22 cellular contexts compared by ENCODE assay signal in the genomic region with DNA sequence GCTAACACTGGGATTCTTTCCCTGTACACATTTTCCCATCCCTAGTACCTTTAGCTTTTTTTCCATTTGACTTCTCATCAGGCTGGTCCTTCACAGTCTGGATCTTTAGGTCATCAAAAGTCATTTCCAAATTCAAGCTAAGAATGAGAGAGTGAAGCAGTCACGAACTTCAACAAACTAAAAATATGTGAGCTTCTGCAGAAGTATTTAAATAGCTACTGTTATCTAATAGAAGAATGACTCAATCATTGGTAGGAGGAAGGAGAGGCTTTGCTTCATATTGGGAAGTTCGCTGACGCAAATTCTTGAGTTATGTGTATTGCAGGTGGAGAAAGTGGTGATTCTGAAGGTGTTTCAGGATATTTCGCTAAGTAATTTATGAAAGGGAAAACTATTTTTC. TPM values are rescaled to one million over a fixed set of nuclear protein-coding genes. Genes with fewer than 3 reads are reported as not detected.
DNase-seq lines count a peak whose midpoint lies in the region; ATAC-seq and TF ChIP-seq lines count a peak whose summit lies in the region.
"Had no signal": no experiment of that assay in that cellular context is flagged by ENCODE, and none has a peak within 500 bp of the region (broad histone marks: within the 10 kb centered on the region; RNA-seq: fewer than 3 reads in every experiment).

A gene (minus strand): TSS at position 179 of the 400 bp plus-strand sequence. CDS start 55 bp downstream, at position 124.

- no peak within 1 kb of the TSS for H3K4me3 ChIP-seq in MG63
- no peak within 1 kb of the TSS for H3K4me3 ChIP-seq in choroid plexus epithelial cell (ENCODE audit: low read depth, low read length)
- H3K4me3 ChIP-seq: stomach, uterus had no signal

- TF ChIP-seq CTCF in CD14-positive monocyte (IDR thresholded peaks at IDR 0.05): no peak
- TF ChIP-seq CTCF in choroid plexus epithelial cell (conservative IDR thresholded peaks at IDR 0.05; ENCODE audit: low read depth, low read length): no peak

- peaks cover 0 to 2% (median 0%) of the 10 kb centered on the region in 7 donors for H3K9me3 Mint-ChIP-seq in CD14-positive monocyte
- H3K9me3 Mint-ChIP-seq: activated CD4-positive, alpha-beta memory T cell treated with anti-CD3 and anti-CD28 coated beads, Interleukin-2, amount 10 ng/mL, durations not matched to agents 7 days and 5 days; activated naive CD8-positive, alpha-beta T cell treated with anti-CD3 and anti-CD28 coated beads, Interleukin-2, amount 10 ng/mL, durations not matched to agents 7 days and 5 days; activated T-cell treated with anti-CD3 and anti-CD28 coated beads, Interleukin-2, amount 50 U/mL, for 72 hours; IgD-negative memory B cell; neural crest cell had no signal

- intact Hi-C loops in CD14-positive monocyte (cut with micrococcal nuclease): loop anchor here in 1 of 2 donors (2.0 kb wide), 1 partner anchor 15 kb away; no protein-coding TSS in a partner anchor

- no peak for DNase-seq in CD14-positive monocyte (ENCODE audit: low spot score)
- no peak for DNase-seq in MG63
- DNase-seq in choroid plexus epithelial cell (ENCODE audit: low read depth): peak; percentile 45
- DNase-seq in mucosa of gallbladder (ENCODE audit: low spot score): no peak
- no peak for DNase-seq in AG08396 (ENCODE audit: low spot score)
- no peak for DNase-seq in stimulated activated CD4-positive, alpha-beta T cell treated with anti-CD3 and anti-CD28 coated beads, Interleukin-15, amount 100 ng/mL, for 24 hours
- DNase-seq: activated CD4-positive, alpha-beta memory T cell treated with anti-CD3 and anti-CD28 coated beads, Interleukin-2, amount 10 ng/mL, durations not matched to agents 7 days and 5 days; activated naive CD8-positive, alpha-beta T cell treated with anti-CD3 and anti-CD28 coated beads, Interleukin-2, amount 10 ng/mL, durations not matched to agents 7 days and 5 days; activated T-cell treated with anti-CD3 and anti-CD28 coated beads, Interleukin-2, amount 50 U/mL, for 72 hours; GDM1; glutamatergic neuron; NCI-H1092; NCI-H2081 treated with DMSO at 0.1 percent for 48 hours; NCI-H526; stomach; SW 1271; uterus had no signal

- peak within 1 kb of the TSS; percentile 44 to 65 for H3K4me3 Mint-ChIP-seq in CD14-positive monocyte
- H3K4me3 Mint-ChIP-seq: activated CD4-positive, alpha-beta memory T cell treated with anti-CD3 and anti-CD28 coated beads, Interleukin-2, amount 10 ng/mL, durations not matched to agents 7 days and 5 days; activated naive CD8-positive, alpha-beta T cell treated with anti-CD3 and anti-CD28 coated beads, Interleukin-2, amount 10 ng/mL, durations not matched to agents 7 days and 5 days; activated T-cell treated with anti-CD3 and anti-CD28 coated beads, Interleukin-2, amount 50 U/mL, for 72 hours; IgD-negative memory B cell; neural crest cell had no signal

- no peaks in the 10 kb centered on the region for H3K36me3 ChIP-seq in MG63
- H3K36me3 ChIP-seq: stomach, uterus had no signal

- no peaks in the 10 kb centered on the region for H3K9me3 ChIP-seq in MG63
- H3K9me3 ChIP-seq: stomach, uterus had no signal

- peaks cover 39% of the 10 kb centered on the region for H3K4me1 Mint-ChIP-seq in CD14-positive monocyte
- H3K4me1 Mint-ChIP-seq: activated CD4-positive, alpha-beta memory T cell treated with anti-CD3 and anti-CD28 coated beads, Interleukin-2, amount 10 ng/mL, durations not matched to agents 7 days and 5 days; activated naive CD8-positive, alpha-beta T cell treated with anti-CD3 and anti-CD28 coated beads, Interleukin-2, amount 10 ng/mL, durations not matched to agents 7 days and 5 days; IgD-negative memory B cell; neural crest cell had no signal

- H3K27ac Mint-ChIP-seq in CD14-positive monocyte: peak within 1 kb of the TSS; percentile 54 to 86 (median 78)
- H3K27ac Mint-ChIP-seq: activated CD4-positive, alpha-beta memory T cell treated with anti-CD3 and anti-CD28 coated beads, Interleukin-2, amount 10 ng/mL, durations not matched to agents 7 days and 5 days; activated naive CD8-positive, alpha-beta T cell treated with anti-CD3 and anti-CD28 coated beads, Interleukin-2, amount 10 ng/mL, durations not matched to agents 7 days and 5 days; activated T-cell treated with anti-CD3 and anti-CD28 coated beads, Interleukin-2, amount 50 U/mL, for 72 hours; IgD-negative memory B cell had no signal

- H3K27me3 Mint-ChIP-seq in CD14-positive monocyte (ENCODE audit: low read depth in 3 of 3): no peaks in the 10 kb centered on the region

- ATAC-seq in GM21381 (IDR thresholded peaks at IDR 0.05; ENCODE audit: unreplicated experiment) (no peak), GM18870 (IDR thresholded peaks at IDR 0.05; ENCODE audit: unreplicated experiment) (no peak)
- ATAC-seq: activated T-cell treated with anti-CD3 and anti-CD28 coated beads, Interleukin-2, amount 50 U/mL, for 72 hours; esophagus mucosa had no signal

- H3K27me3 ChIP-seq in MG63: no peaks in the 10 kb centered on the region
- H3K27me3 ChIP-seq: stomach, uterus had no signal

- H3K36me3 Mint-ChIP-seq in CD14-positive monocyte: no peaks in the 10 kb centered on the region
- H3K36me3 Mint-ChIP-seq: activated naive CD8-positive, alpha-beta T cell treated with anti-CD3 and anti-CD28 coated beads, Interleukin-2, amount 10 ng/mL, durations not matched to agents 7 days and 5 days had no signal

RNA-seq across cellular contexts. Expression of the gene that starts here (rescaled TPM):
- polyA plus RNA-seq in CD14-positive monocyte: under 1 TPM; 0.88 to 0.99 TPM
- total RNA-seq in MG63 (2014; rRNA removed; shearing (Covaris generic); ENCODE audit: low replicate concordance): 8.6 and 15.3 TPM in 2 replicates
- total RNA-seq in mucosa of gallbladder: 10.1 TPM
- total RNA-seq: activated CD4-positive, alpha-beta memory T cell treated with anti-CD3 and anti-CD28 coated beads, Interleukin-2, amount 10 ng/mL, durations not matched to agents 7 days and 5 days; activated naive CD8-positive, alpha-beta T cell treated with anti-CD3 and anti-CD28 coated beads, Interleukin-2, amount 10 ng/mL, durations not matched to agents 7 days and 5 days; activated T-cell treated with anti-CD3 and anti-CD28 coated beads, Interleukin-2, amount 50 U/mL, for 72 hours; neural crest cell had no signal
- polyA plus RNA-seq: IgD-negative memory B cell had no signal
